15 cellular contexts compared by ENCODE assay signal in the genomic region with DNA sequence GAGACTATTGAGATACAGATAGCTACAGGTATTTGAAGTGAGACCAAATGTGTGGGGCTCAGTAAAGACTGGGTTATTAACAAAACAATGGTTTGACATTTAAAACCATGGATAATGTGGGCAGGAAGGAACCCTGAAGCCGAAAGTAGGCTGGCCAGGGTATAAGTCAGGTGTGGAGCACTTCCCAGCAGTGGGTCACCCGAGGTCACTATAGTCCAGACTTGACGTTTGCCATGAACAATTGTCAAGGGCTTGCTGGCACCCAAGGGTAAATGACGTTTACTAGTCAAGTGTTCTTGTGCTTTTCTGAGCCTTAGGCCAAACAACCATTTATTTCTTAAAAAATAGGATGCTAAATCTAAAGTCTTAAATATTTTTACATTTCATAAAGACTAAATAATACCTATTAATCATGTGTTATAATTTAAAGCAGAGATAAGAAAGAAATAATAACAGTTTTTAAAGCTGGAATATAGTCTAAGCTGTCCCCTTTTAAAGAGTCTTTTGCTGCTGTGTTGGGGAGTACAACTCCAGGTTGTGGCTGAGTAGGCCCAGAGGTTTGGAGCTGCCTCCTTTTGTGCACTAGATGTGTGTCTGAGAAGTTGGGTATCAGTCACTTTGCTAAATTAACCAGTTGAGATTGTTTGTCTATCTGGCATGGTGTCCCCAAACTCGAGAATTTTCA. TPM values are rescaled to one million over a fixed set of nuclear protein-coding genes. Genes with fewer than 3 reads are reported as not detected.
"Had no signal": no experiment of that assay in that cellular context is flagged by ENCODE, and none has a peak within 500 bp of the region (broad histone marks: within the 10 kb centered on the region; RNA-seq: fewer than 3 reads in every experiment).

No MANE protein-coding gene starts in this region.

- H3K27me3 Mint-ChIP-seq: activated naive CD4-positive, alpha-beta T cell treated with anti-CD3 and anti-CD28 coated beads, Interleukin-2, amount 50 U/mL, for 24 hours; effector memory CD8-positive, alpha-beta T cell; memory B cell; stimulated activated naive CD8-positive, alpha-beta T cell treated with anti-CD3 and anti-CD28 coated beads, Interleukin-15, Interleukin-2, amounts not matched to agents 100 ng/mL and 50 ng/mL, for 24 hours had no signal

- H3K4me3 ChIP-seq: body of pancreas, thoracic aorta, vagina had no signal

- H3K9me3 Mint-ChIP-seq: activated naive CD4-positive, alpha-beta T cell treated with anti-CD3 and anti-CD28 coated beads, Interleukin-2, amount 50 U/mL, for 24 hours; effector memory CD8-positive, alpha-beta T cell; memory B cell; nephron; stimulated activated naive CD8-positive, alpha-beta T cell treated with anti-CD3 and anti-CD28 coated beads, Interleukin-15, Interleukin-2, amounts not matched to agents 100 ng/mL and 50 ng/mL, for 24 hours had no signal

- H3K4me1 ChIP-seq: vagina had no signal

- H3K9me3 ChIP-seq: body of pancreas, thoracic aorta, vagina had no signal

- H3K27me3 ChIP-seq: body of pancreas, vagina had no signal

- H3K27ac Mint-ChIP-seq: activated naive CD4-positive, alpha-beta T cell treated with anti-CD3 and anti-CD28 coated beads, Interleukin-2, amount 50 U/mL, for 24 hours; effector memory CD8-positive, alpha-beta T cell; memory B cell; nephron; stimulated activated naive CD8-positive, alpha-beta T cell treated with anti-CD3 and anti-CD28 coated beads, Interleukin-15, Interleukin-2, amounts not matched to agents 100 ng/mL and 50 ng/mL, for 24 hours had no signal

- H3K4me1 Mint-ChIP-seq: activated naive CD4-positive, alpha-beta T cell treated with anti-CD3 and anti-CD28 coated beads, Interleukin-2, amount 50 U/mL, for 24 hours; memory B cell; nephron had no signal

- H3K4me3 Mint-ChIP-seq: activated naive CD4-positive, alpha-beta T cell treated with anti-CD3 and anti-CD28 coated beads, Interleukin-2, amount 50 U/mL, for 24 hours; effector memory CD8-positive, alpha-beta T cell; memory B cell; nephron; stimulated activated naive CD8-positive, alpha-beta T cell treated with anti-CD3 and anti-CD28 coated beads, Interleukin-15, Interleukin-2, amounts not matched to agents 100 ng/mL and 50 ng/mL, for 24 hours had no signal

- DNase-seq: activated CD4-positive, alpha-beta T cell treated with anti-CD3 and anti-CD28 coated beads, Interleukin-2, amount 50 U/mL, for 4 hours; activated CD4-positive, CD25-positive, alpha-beta regulatory T cell treated with anti-CD3 and anti-CD28 coated beads, Interleukin-2, amount 50 U/mL, for 72 hours; activated T-cell treated with anti-CD3 and anti-CD28 coated beads, Interleukin-2, amount 50 U/mL, for 1 hour; amniotic stem cell; body of pancreas; effector memory CD8-positive, alpha-beta T cell; hippocampal formation; stimulated activated CD4-positive, alpha-beta T cell treated with anti-CD3 and anti-CD28 coated beads, Interleukin-2, amount 100 ng/mL, for 48 hours had no signal

- ATAC-seq: body of pancreas; effector memory CD8-positive, alpha-beta T cell had no signal

- H3K27ac ChIP-seq: body of pancreas, epithelial cell of prostate, thoracic aorta, vagina had no signal

RNA-seq across cellular contexts. Expression of a gene that starts 52.1 kb away (rescaled TPM):
- total RNA-seq: thoracic aorta had no signal
